In genomic region chr12:12349711-12350665, GRCh38 we compare ENCODE assay signal across 8 cellular contexts. TPM values are rescaled to one million over a fixed set of nuclear protein-coding genes. Genes with fewer than 3 reads are reported as not detected.
DNase-seq lines count a peak whose midpoint lies in the region; ATAC-seq and TF ChIP-seq lines count a peak whose summit lies in the region.

Gene MANSC1 (minus strand): TSS chr12:12350242. CDS start chr12:12343314, 6,928 bp downstream.

- DNase-seq in EL (peak; percentile 50), LoVo (ENCODE audit: low spot score) (peak; percentile 80), astrocyte of the spinal cord (ENCODE audit: low read depth, low spot score) (no peak), hepatocyte (ENCODE audit: low spot score) (peak; percentile 79), putamen (ENCODE audit: low spot score) (peak; percentile 77)

- peak within 1 kb of the TSS; percentile 86 for H3K4me2 ChIP-seq in hepatocyte

- peak within 1 kb of the TSS; percentile 57 for H3K27ac Mint-ChIP-seq in T-helper 1 cell treated with Interleukin-12 subunit alpha and Interleukin-12 subunit beta and Interleukin-4 antibody, amounts not matched to agents 30 μg/mL and 1 μg/mL, for 36 hours

- H3K4me1 Mint-ChIP-seq in T-helper 1 cell treated with Interleukin-12 subunit alpha and Interleukin-12 subunit beta and Interleukin-4 antibody, amounts not matched to agents 30 μg/mL and 1 μg/mL, for 36 hours (ENCODE audit: low read depth), result peaks cover 25% of the 10 kb centered on the region

- 2% methylated on average over 62 of the region's 68 CpGs for WGBS in hepatocyte (ENCODE audit: low lambda C conversion rate, missing lambda C conversion rate)

- in situ Hi-C loops in astrocyte of the spinal cord (cut with HindIII; ENCODE audit: low sequenced_read_pairs), result no loop called here

- H3K4me3 ChIP-seq in astrocyte of the spinal cord (ENCODE audit: low read depth, low read length) (peak within 1 kb of the TSS; percentile 56), hepatocyte (peak within 1 kb of the TSS; percentile 36)

- H4K20me1 ChIP-seq in hepatocyte (ENCODE audit: insufficient read depth, poor library complexity, severe bottlenecking), result no peaks in the 10 kb centered on the region

- H3K4me3 Mint-ChIP-seq in T-helper 1 cell treated with Interleukin-12 subunit alpha and Interleukin-12 subunit beta and Interleukin-4 antibody, amounts not matched to agents 30 μg/mL and 1 μg/mL, for 36 hours, result peak within 1 kb of the TSS; percentile 61

- peak within 1 kb of the TSS; percentile 89 for H2AFZ ChIP-seq in hepatocyte

- ATAC-seq in GM18517 (IDR thresholded peaks at IDR 0.05; ENCODE audit: unreplicated experiment) (no peak), HG03469 (IDR thresholded peaks at IDR 0.05; ENCODE audit: unreplicated experiment) (no peak)

- H3K36me3 ChIP-seq in hepatocyte (replicated peaks; ENCODE audit: insufficient read depth, low read depth), result no peaks in the 10 kb centered on the region

- H3K36me3 Mint-ChIP-seq in T-helper 1 cell treated with Interleukin-12 subunit alpha and Interleukin-12 subunit beta and Interleukin-4 antibody, amounts not matched to agents 30 μg/mL and 1 μg/mL, for 36 hours (ENCODE audit: low read depth), result no peaks in the 10 kb centered on the region

- H3K79me2 ChIP-seq in hepatocyte, result peaks cover 22% of the 10 kb centered on the region

- no peaks in the 10 kb centered on the region for H3K9me3 Mint-ChIP-seq in T-helper 1 cell treated with Interleukin-12 subunit alpha and Interleukin-12 subunit beta and Interleukin-4 antibody, amounts not matched to agents 30 μg/mL and 1 μg/mL, for 36 hours

- no peaks in the 10 kb centered on the region for H3K9me3 ChIP-seq in hepatocyte (ENCODE audit: low read depth)

- H3K27me3 ChIP-seq in hepatocyte, result no peaks in the 10 kb centered on the region

- TF ChIP-seq CTCF in astrocyte of the spinal cord (IDR thresholded peaks at IDR 0.05; ENCODE audit: low read depth, low read length) (peak; percentile 45), hepatocyte (IDR thresholded peaks at IDR 0.05; ENCODE audit: poor library complexity) (peak; percentile 22)

- H3K4me1 ChIP-seq in hepatocyte (ENCODE audit: insufficient read depth), result no peaks in the 10 kb centered on the region

- H3K9me2 ChIP-seq in hepatocyte (replicated peaks; ENCODE audit: insufficient read depth), result no peaks in the 10 kb centered on the region

- peak within 1 kb of the TSS; percentile 85 for H3K27ac ChIP-seq in hepatocyte

- peaks cover 3% of the 10 kb centered on the region for H3K27me3 Mint-ChIP-seq in T-helper 1 cell treated with Interleukin-12 subunit alpha and Interleukin-12 subunit beta and Interleukin-4 antibody, amounts not matched to agents 30 μg/mL and 1 μg/mL, for 36 hours (ENCODE audit: low read depth)

RNA-seq across cellular contexts. Expression of gene MANSC1, which starts in this region (rescaled TPM):
- total RNA-seq in hepatocyte, result 14.0 and 17.4 TPM in 2 replicates
- polyA plus RNA-seq in hepatocyte, result 15.4 and 20.5 TPM in 2 replicates
